ENCODE assay signal across 9 cellular contexts in genomic region chr1:66481215-66481614, GRCh38. TPM values are rescaled to one million over a fixed set of nuclear protein-coding genes. Genes with fewer than 3 reads are reported as not detected.
DNase-seq lines count a peak whose midpoint lies in the region; ATAC-seq and TF ChIP-seq lines count a peak whose summit lies in the region.
"Not testable (repeated sequence)": the region's sequence is repeated elsewhere in the genome, so short reads cannot be mapped to it uniquely, and the experiment has no call there.
"Had no signal": no experiment of that assay in that cellular context is flagged by ENCODE, and none has a peak within 500 bp of the region (broad histone marks: within the 10 kb centered on the region; RNA-seq: fewer than 3 reads in every experiment).

No MANE protein-coding gene starts in this region.

- not testable (repeated sequence) for H3K27ac Mint-ChIP-seq in GM23338

- not testable (repeated sequence) for H3K27me3 Mint-ChIP-seq in GM23338 (ENCODE audit: insufficient read depth, low read depth, poor library complexity)

- not testable (repeated sequence) for H2AFZ ChIP-seq in GM23338

- not testable (repeated sequence) for H3K4me2 ChIP-seq in GM23338

- not testable (repeated sequence) for H4K20me1 ChIP-seq in GM23338 (replicated peaks; ENCODE audit: insufficient read depth)

- not testable (repeated sequence) for H3F3A ChIP-seq in GM23338 (replicated peaks; ENCODE audit: low read depth)

- not testable (repeated sequence) for H3K4me3 Mint-ChIP-seq in GM23338

- H3K9me3 Mint-ChIP-seq in GM23338 = not testable (repeated sequence)

- H3K9me3 ChIP-seq in mucosa of descending colon = not testable (repeated sequence)

- intact Hi-C loops in mucosa of descending colon (cut with DNase I, micrococcal nuclease) = not testable (repeated sequence)

- not testable (repeated sequence) for H3K4me3 ChIP-seq in GM23338; epithelial cell of esophagus (ENCODE audit: low read length); mucosa of descending colon

- not testable (repeated sequence) for ATAC-seq in GM23338, mucosa of descending colon

- not testable (repeated sequence) for H3K27ac ChIP-seq in GM23338 (ENCODE audit: low read depth)

- H3K4me1 Mint-ChIP-seq in GM23338 = not testable (repeated sequence)

- peak; percentile 49 for DNase-seq in GM23338 (ENCODE audit: low spot score)
- DNase-seq in NCI-H146 (lab: John Stamatoyannopoulos, UW) = peak; percentile 30
- peak; percentile 84 for DNase-seq in NCI-H2171 treated with DMSO at 0.1 percent for 48 hours (lab: John Stamatoyannopoulos, UW)
- peak; percentile 31 for DNase-seq in NCI-H69 (lab: John Stamatoyannopoulos, UW)
- peak; percentile 13 for DNase-seq in SHP77 treated with DMSO at 0.1 percent for 48 hours (lab: John Stamatoyannopoulos, UW)
- peak; percentile 52 for DNase-seq in epithelial cell of esophagus (ENCODE audit: low read depth)
- DNase-seq in mucosa of descending colon = peak in 2 of 3 donors; percentile 17 to 25

- H3K9me2 ChIP-seq in GM23338 (ENCODE audit: insufficient read depth) = not testable (repeated sequence)

- not testable (repeated sequence) for H3K4me1 ChIP-seq in GM23338 (ENCODE audit: insufficient read depth); mucosa of descending colon (ENCODE audit: low read depth)

- not testable (repeated sequence) for H3K36me3 ChIP-seq in GM23338 (ENCODE audit: insufficient read depth); mucosa of descending colon (ENCODE audit: low read depth)

- not testable (repeated sequence) for H3K79me2 ChIP-seq in GM23338 (replicated peaks; ENCODE audit: insufficient read depth)

- TF ChIP-seq CTCF in GM23338 (conservative IDR thresholded peaks at IDR 0.05; ENCODE audit: low read depth in 2 of 2); epithelial cell of esophagus (IDR thresholded peaks at IDR 0.05; ENCODE audit: insufficient read depth, low read depth, low read length, missing control alignments); mucosa of descending colon (IDR thresholded peaks at IDR 0.05): not testable (repeated sequence)

- not testable (repeated sequence) for H3K27me3 ChIP-seq in GM23338 (ENCODE audit: insufficient read depth)

- not testable (repeated sequence) for H3K36me3 Mint-ChIP-seq in GM23338 (ENCODE audit: low read depth)

RNA-seq across cellular contexts. Expression of gene SGIP1, which starts 52.7 kb away (rescaled TPM):
- 2.4 and 4.1 TPM in 2 replicates for total RNA-seq in GM23338 (2014; rRNA removed; shearing (Covaris generic))
- polyA plus RNA-seq in GM23338 (2016; fragmentation: Nextera tagmentation; extraction: Ambion mirVana) = 4.5 and 6.1 TPM in 2 replicates
- 1 to 10 TPM in 1 of 3 donors, under 1 TPM in 2; 0.65 to 7.3 (median 0.93) TPM for total RNA-seq in mucosa of descending colon
- total RNA-seq: CD4-positive, alpha-beta memory T cell; OCI-LY7 had no signal
- polyA plus RNA-seq: CD4-positive, alpha-beta memory T cell had no signal

Comparison
In these comparisons a context has a peak if more than half of its experiments do, and no peak if none do; other contexts are left out.
1. DNase-seq: peak in every context shown above with its lines; median percentile 84 in NCI-H2171 treated with DMSO at 0.1 percent for 48 hours; 52 in epithelial cell of esophagus; 49 in GM23338; 31 in NCI-H69; 30 in NCI-H146; 21 in mucosa of descending colon; 13 in SHP77 treated with DMSO at 0.1 percent for 48 hours.